Comparison of ENCODE assay signal across 7 cellular contexts in the genomic region with DNA sequence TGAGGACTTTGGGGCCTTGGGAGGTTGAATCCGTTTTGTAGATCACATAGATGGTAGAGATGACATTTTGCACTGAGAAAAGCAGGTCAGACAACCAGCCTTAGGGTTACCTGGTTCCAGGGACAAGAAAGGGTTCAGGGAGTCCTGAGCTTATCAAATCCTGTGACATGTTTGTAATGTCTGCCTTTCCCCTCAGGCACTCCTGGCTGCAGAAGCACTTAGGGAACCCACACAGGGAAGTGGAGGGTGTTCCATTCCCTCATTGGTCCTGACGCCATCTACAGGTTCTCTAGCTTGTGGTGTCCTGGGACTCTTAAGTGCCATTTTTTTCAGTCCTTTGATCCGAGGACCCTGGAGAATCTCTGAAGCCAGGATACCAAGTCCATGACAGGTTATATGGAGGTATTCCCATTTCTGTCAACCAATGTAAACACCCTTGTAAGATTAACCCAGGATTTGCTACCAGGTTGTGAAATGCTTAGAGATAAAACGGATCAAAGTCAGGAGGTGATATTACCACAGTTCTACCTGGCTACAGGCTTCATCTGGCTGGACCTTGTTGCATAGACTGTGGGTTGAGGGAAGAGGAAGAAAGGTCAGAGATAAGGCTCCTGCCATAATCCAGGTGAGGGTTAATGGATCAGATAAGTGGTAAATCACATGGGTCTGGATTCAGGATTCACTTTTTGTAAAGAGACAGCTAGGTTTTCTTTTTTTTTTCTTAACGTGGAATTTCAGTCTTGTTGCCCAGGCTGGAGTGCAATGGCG. TPM values are rescaled to one million over a fixed set of nuclear protein-coding genes. Genes with fewer than 3 reads are reported as not detected.
DNase-seq lines count a peak whose midpoint lies in the region; ATAC-seq, FAIRE-seq and TF ChIP-seq lines count a peak whose summit lies in the region.
"Not testable (repeated sequence)": the region's sequence is repeated elsewhere in the genome, so short reads cannot be mapped to it uniquely, and the experiment has no call there.

No MANE protein-coding gene starts in this region.

- H3K4me3 Mint-ChIP-seq in Calu3 (ENCODE audit: low read depth, unreplicated experiment) (peak overlapping the region; percentile 94), endodermal cell (peak overlapping the region; percentile 77), nephron (peak overlapping the region; percentile 17 to 99 (median 92))
- H3K4me3 Mint-ChIP-seq in activated T-helper 17 cell treated with anti-CD3 and anti-CD28 coated beads, Interleukin-2, amount 50 U/mL, for 72 hours, result peak overlapping the region; percentile 96

- H3K4me1 ChIP-seq in PC-9 (replicated peaks; ENCODE audit: insufficient read depth); endodermal cell (ENCODE audit: control insufficient read depth, insufficient read depth, low read length); small intestine (ENCODE audit: control insufficient read depth in 2 of 2, insufficient read depth in 1 of 2, low read depth in 1 of 2, low read length in 1 of 2): not testable (repeated sequence)
- peaks cover 16% of the 10 kb centered on the region for H3K4me1 ChIP-seq in HepG2 (ENCODE audit: insufficient read depth, low read length)

- H3K4me1 Mint-ChIP-seq in Calu3 (ENCODE audit: low read depth, unreplicated experiment) (peaks cover 13% of the 10 kb centered on the region), endodermal cell (peaks cover 21% of the 10 kb centered on the region), nephron (peaks cover 20% of the 10 kb centered on the region)
- H3K4me1 Mint-ChIP-seq in activated T-helper 17 cell treated with anti-CD3 and anti-CD28 coated beads, Interleukin-2, amount 50 U/mL, for 72 hours, result peaks cover 18% of the 10 kb centered on the region

- intact Hi-C loops in Calu3 (cut with micrococcal nuclease; ENCODE audit: unreplicated experiment), result loop anchor here (5.0 kb wide), 1 partner anchor 40 kb away; the partner anchor contains the start of gene ZNF552
- intact Hi-C loops in PC-9 (cut with micrococcal nuclease; ENCODE audit: unreplicated experiment); HepG2 (cut with micrococcal nuclease; ENCODE audit: unreplicated experiment): not testable (repeated sequence)

- not testable (repeated sequence) for H3K4me3 ChIP-seq in PC-9; HepG2 (replicated peaks in 1 of 3; ENCODE audit: insufficient read depth in 1 of 3, low read depth in 2 of 3, low read length in 3 of 3)
- H3K4me3 ChIP-seq in endodermal cell (ENCODE audit: low read length), result peak overlapping the region; percentile 97
- peak overlapping the region in 1 of 2 donors; percentile 48 for H3K4me3 ChIP-seq in small intestine (ENCODE audit: low read depth in 1 of 2, low read length in 2 of 2)

- H3K9me2 ChIP-seq in PC-9 (ENCODE audit: insufficient read depth), result not testable (repeated sequence)

- not testable (repeated sequence) for TF ChIP-seq RAD21 in HepG2 (CRISPR knock-in tag; IDR thresholded peaks at IDR 0.05)

- TF ChIP-seq CTCF in Calu3 (IDR thresholded peaks at IDR 0.05; ENCODE audit: unreplicated experiment); PC-9 (conservative IDR thresholded peaks at IDR 0.05); endodermal cell (conservative IDR thresholded peaks at IDR 0.05); HepG2 (CRISPR knock-in tag; IDR thresholded peaks at IDR 0.05); nephron (IDR thresholded peaks at IDR 0.05; ENCODE audit: unreplicated experiment in 3 of 3): not testable (repeated sequence)

- H3K36me3 Mint-ChIP-seq in Calu3 (ENCODE audit: insufficient read depth, unreplicated experiment) (peaks cover 80% of the 10 kb centered on the region), endodermal cell (ENCODE audit: low read depth) (peaks cover 49% of the 10 kb centered on the region), nephron (ENCODE audit: low read depth) (peaks cover 63% of the 10 kb centered on the region)
- peaks cover 68% of the 10 kb centered on the region for H3K36me3 Mint-ChIP-seq in activated T-helper 17 cell treated with anti-CD3 and anti-CD28 coated beads, Interleukin-2, amount 50 U/mL, for 72 hours (ENCODE audit: low read depth)

- H3K36me3 ChIP-seq in PC-9 (ENCODE audit: low read depth) (peaks cover 34% of the 10 kb centered on the region), endodermal cell (ENCODE audit: control insufficient read depth, insufficient read depth, low read length) (peaks cover 37% of the 10 kb centered on the region), HepG2 (replicated peaks in 1 of 2; ENCODE audit: control insufficient read depth in 1 of 2, insufficient read depth in 2 of 2, low read length in 2 of 2) (peaks cover 4 to 12% of the 10 kb centered on the region in 2 experiments; a peak in 3 of 5 replicates), small intestine (ENCODE audit: control insufficient read depth in 2 of 2, insufficient read depth in 2 of 2, low read length in 2 of 2) (peaks cover 5 to 19% of the 10 kb centered on the region in 2 donors)

- peaks cover 39% of the 10 kb centered on the region for H3K79me2 ChIP-seq in PC-9 (ENCODE audit: low read depth)
- H3K79me2 ChIP-seq in HepG2 (ENCODE audit: insufficient read depth, low read length), result peaks cover 28% of the 10 kb centered on the region

- H3K27me3 ChIP-seq in PC-9 (ENCODE audit: insufficient read depth, low read depth); endodermal cell (ENCODE audit: control insufficient read depth, insufficient read depth, low read length, poor library complexity, severe bottlenecking); HepG2 (ENCODE audit: control insufficient read depth in 1 of 2, insufficient read depth in 2 of 2, low read length in 2 of 2); small intestine (ENCODE audit: control insufficient read depth in 2 of 2, insufficient read depth in 2 of 2, low read length in 2 of 2): not testable (repeated sequence)

- H3K4me2 ChIP-seq in PC-9, result 0 out of 2 replicates have a peak overlapping the region, but pooled peaks have one; percentile 88
- not testable (repeated sequence) for H3K4me2 ChIP-seq in HepG2 (ENCODE audit: low read depth, low read length)

- WGBS in endodermal cell (ENCODE audit: insufficient coverage in 1 of 2, insufficient read length in 1 of 2), 2 experiments, result 91 to 94% methylated on average over 3 of the region's 6 CpGs
- WGBS in HepG2 (ENCODE audit: low lambda C conversion rate), result 92% methylated on average over 4 of the region's 6 CpGs
- WGBS in small intestine, 3 donors, result 40 to 64% (median 51%) methylated on average over 4 to 5 of the region's 6 CpGs

- not testable (repeated sequence) for TF ChIP-seq EP300 in HepG2 (IDR thresholded peaks at IDR 0.05; ENCODE audit: low read depth in 2 of 2, low read length in 2 of 2); HepG2 (CRISPR knock-in tag; IDR thresholded peaks at IDR 0.05; ENCODE audit: borderline replicate concordance)

- POLR2A ChIA-PET in PC-9 (lab: Charles Lee; ENCODE audit: unreplicated experiment), result interaction anchor here (0.6 to 0.7 kb wide), 2 partner anchors 89 to 106 kb away, joined by 4 to 10 read pairs; partner anchors contain the start of gene ZNF776
- POLR2A ChIA-PET in HepG2 (lab: Yijun Ruan, JAX), result not testable (repeated sequence)

- H3K27ac Mint-ChIP-seq in Calu3 (ENCODE audit: unreplicated experiment), result peak overlapping the region; percentile 83
- H3K27ac Mint-ChIP-seq in activated T-helper 17 cell treated with anti-CD3 and anti-CD28 coated beads, Interleukin-2, amount 50 U/mL, for 72 hours, result not testable (repeated sequence)
- H3K27ac Mint-ChIP-seq in endodermal cell, result peak overlapping the region; percentile 9
- peak overlapping the region in 1 of 3 experiments; percentile 97 for H3K27ac Mint-ChIP-seq in nephron

- H3K27me3 Mint-ChIP-seq in Calu3 (ENCODE audit: unreplicated experiment); activated T-helper 17 cell treated with anti-CD3 and anti-CD28 coated beads, Interleukin-2, amount 50 U/mL, for 72 hours; endodermal cell (ENCODE audit: insufficient read depth); nephron (ENCODE audit: low read depth): not testable (repeated sequence)

- peak; percentile 89 for FAIRE-seq in HepG2 (lab: Jason Lieb, UNC)
- not testable (repeated sequence) for FAIRE-seq in small intestine (lab: Jason Lieb, UNC)

- CTCF ChIA-PET in Calu3 (lab: Charles Lee), result interaction anchor here (0.7 kb wide), 1 partner anchor 17 kb away, joined by 6 read pairs; no protein-coding TSS in a partner anchor
- CTCF ChIA-PET in PC-9 (lab: Charles Lee), result interaction anchor here (0.6 kb wide), 1 partner anchor 177 kb away, joined by 16 read pairs; no protein-coding TSS in a partner anchor
- CTCF ChIA-PET in HepG2 (lab: Yijun Ruan, JAX; ENCODE audit: low intra/inter-chr PET ratio, low total read pairs), result not testable (repeated sequence)

- H2AFZ ChIP-seq in PC-9; HepG2 (ENCODE audit: low read length): not testable (repeated sequence)

- not testable (repeated sequence) for TF ChIP-seq POLR2A in HepG2 (IDR thresholded peaks at IDR 0.05; ENCODE audit: insufficient read depth in 1 of 2, low read depth in 2 of 2, low read length in 2 of 2)

- H3K9me3 ChIP-seq in PC-9 (ENCODE audit: insufficient read depth, low read depth); endodermal cell (ENCODE audit: control insufficient read depth, low read length); HepG2 (ENCODE audit: low read length); small intestine (ENCODE audit: control insufficient read depth, low read depth): not testable (repeated sequence)

- not testable (repeated sequence) for H3K9ac ChIP-seq in endodermal cell (ENCODE audit: extremely low read depth, low read length, poor library complexity, severe bottlenecking); HepG2 (ENCODE audit: insufficient read depth, low read depth, low read length)

- H4K20me1 ChIP-seq in PC-9 (ENCODE audit: insufficient read depth); HepG2 (ENCODE audit: insufficient read depth, low read length): not testable (repeated sequence)

- not testable (repeated sequence) for H3K27ac ChIP-seq in PC-9; endodermal cell (ENCODE audit: low read depth, low read length); HepG2 (ENCODE audit: extremely low read length, insufficient read depth, low read length)
- peak overlapping the region; percentile 22 to 43 for H3K27ac ChIP-seq in small intestine (ENCODE audit: low read depth in 1 of 2, low read length in 1 of 2)

- in situ Hi-C loops in HepG2 (cut with HindIII; ENCODE audit: extremely low pct_ligation_motif_present, low pct_unique_long_range_greater_than_20kb), result not testable (repeated sequence)

- not testable (repeated sequence) for DNase-seq in Calu3; PC-9; endodermal cell; HepG2 (ENCODE audit: low spot score)
- DNase-seq in small intestine, result peak; percentile 90

- H3K9me3 Mint-ChIP-seq in Calu3 (ENCODE audit: low read depth, unreplicated experiment); activated T-helper 17 cell treated with anti-CD3 and anti-CD28 coated beads, Interleukin-2, amount 50 U/mL, for 72 hours; endodermal cell: not testable (repeated sequence)
- peaks cover 30% of the 10 kb centered on the region for H3K9me3 Mint-ChIP-seq in nephron

- ATAC-seq in activated T-helper 17 cell treated with anti-CD3 and anti-CD28 coated beads, Interleukin-2, amount 50 U/mL, for 72 hours (replicated peaks); HepG2: not testable (repeated sequence)

- H3F3A ChIP-seq in PC-9 (ENCODE audit: insufficient read depth, low read depth), result peaks cover 27% of the 10 kb centered on the region; the same call in 1 of the 2 replicates

- not testable (repeated sequence) for BruUV-seq in Calu3 (replicated peaks; lab: Mats Ljungman, UMichigan); PC-9 (replicated peaks; lab: Mats Ljungman, UMichigan); HepG2 (replicated peaks; lab: Mats Ljungman, UMichigan)

RNA-seq across cellular contexts. Expression of gene ZNF587, which starts 2.3 kb away (rescaled TPM):
- total RNA-seq in Calu3 (2022) (111 and 113 TPM in 2 replicates), PC-9 (2021) (62.2 and 68.0 TPM in 2 replicates), endodermal cell (10 to 100 TPM; 64.1 to 98.1 TPM), HepG2 (2016; rRNA removed; fragmentation: Illumina TruSeq; extraction: Trizol) (17.5 and 22.9 TPM in 2 replicates)
- total RNA-seq in activated T-helper 17 cell treated with anti-CD3 and anti-CD28 coated beads, Interleukin-2, amount 50 U/mL, for 72 hours, result 10 to 100 TPM; 33.7 to 37.3 TPM
- polyA plus RNA-seq in endodermal cell (2013, experiment 1 of 2), result 24.8 TPM
- 24.7 TPM for polyA plus RNA-seq in endodermal cell (2013, experiment 2 of 2)
- 22.5 and 25.4 TPM in 2 replicates for total RNA-seq in HepG2 (2016; cell fraction: cytosol; rRNA removed; fragmentation: Illumina TruSeq; extraction: Trizol; ENCODE audit: low read depth)
- 15.1 and 22.8 TPM in 2 replicates for total RNA-seq in HepG2 (2016; cell fraction: insoluble cytoplasmic fraction; rRNA removed; fragmentation: Illumina TruSeq; extraction: Trizol)
- 13.8 and 14.3 TPM in 2 replicates for total RNA-seq in HepG2 (2016; cell fraction: membrane; rRNA removed; fragmentation: Illumina TruSeq; extraction: Trizol)
- total RNA-seq in HepG2 (2016; cell fraction: nucleus; rRNA removed; fragmentation: Illumina TruSeq; extraction: Trizol), result 17.5 and 22.8 TPM in 2 replicates
- polyA plus RNA-seq in HepG2 (2011; rRNA removed) (8.7 and 12.6 TPM in 2 replicates), small intestine (10 to 100 TPM in 1 of 3 donors, 1 to 10 TPM in 2; 5.1 to 18.0 (median 6.5) TPM)
- polyA plus RNA-seq in HepG2 (2011; cell fraction: cytosol; rRNA removed), result 2.6 and 3.8 TPM in 2 replicates
- polyA plus RNA-seq in HepG2 (2011; cell fraction: nucleus; rRNA removed), result 28.6 and 29.8 TPM in 2 replicates
- 8.0 and 11.1 TPM in 2 replicates for polyA plus RNA-seq in HepG2 (2012)
- 0.52 and 0.95 TPM in 2 replicates for polyA plus RNA-seq in HepG2 (2016; cell fraction: cytosol; fragmentation: Illumina TruSeq; extraction: Trizol; ENCODE audit: low read depth)
- polyA plus RNA-seq in HepG2 (2016; cell fraction: insoluble cytoplasmic fraction; fragmentation: Illumina TruSeq; extraction: Trizol; ENCODE audit: low read depth), result 5.2 and 7.9 TPM in 2 replicates
- 0.96 and 2.0 TPM in 2 replicates for polyA plus RNA-seq in HepG2 (2016; cell fraction: membrane; fragmentation: Illumina TruSeq; extraction: Trizol; ENCODE audit: low read depth)
- 41.3 and 44.4 TPM in 2 replicates for polyA plus RNA-seq in HepG2 (2016; cell fraction: nucleus; fragmentation: Illumina TruSeq; extraction: Trizol; ENCODE audit: insufficient read depth, low read depth)
- polyA minus RNA-seq in HepG2 (2011; rRNA and poly(A)+ RNA removed; ENCODE audit: low replicate concordance), result 26.7 and 28.9 TPM in 2 replicates
- 17.4 and 22.9 TPM in 2 replicates for polyA minus RNA-seq in HepG2 (2011; cell fraction: cytosol; rRNA and poly(A)+ RNA removed)
- 21.6 and 30.3 TPM in 2 replicates for polyA minus RNA-seq in HepG2 (2011; cell fraction: nucleus; rRNA and poly(A)+ RNA removed)

RNA-seq across cellular contexts. Expression of gene ZNF587B, which starts 21.9 kb away (rescaled TPM):
- total RNA-seq in Calu3 (2022) (31.1 and 31.6 TPM in 2 replicates), PC-9 (2021) (21.2 and 25.2 TPM in 2 replicates), endodermal cell (10 to 100 TPM; 37.0 to 39.9 TPM), HepG2 (2016; rRNA removed; fragmentation: Illumina TruSeq; extraction: Trizol) (29.9 and 33.6 TPM in 2 replicates)
- 10 to 100 TPM; 16.8 to 20.6 TPM for total RNA-seq in activated T-helper 17 cell treated with anti-CD3 and anti-CD28 coated beads, Interleukin-2, amount 50 U/mL, for 72 hours
- 9.2 TPM for polyA plus RNA-seq in endodermal cell (2013, experiment 1 of 2)
- 8.9 TPM for polyA plus RNA-seq in endodermal cell (2013, experiment 2 of 2)
- 3.1 TPM in 2 replicates for total RNA-seq in HepG2 (2016; cell fraction: cytosol; rRNA removed; fragmentation: Illumina TruSeq; extraction: Trizol; ENCODE audit: low read depth)
- total RNA-seq in HepG2 (2016; cell fraction: insoluble cytoplasmic fraction; rRNA removed; fragmentation: Illumina TruSeq; extraction: Trizol), result 29.5 and 35.3 TPM in 2 replicates
- 14.9 and 16.5 TPM in 2 replicates for total RNA-seq in HepG2 (2016; cell fraction: membrane; rRNA removed; fragmentation: Illumina TruSeq; extraction: Trizol)
- 33.7 and 36.4 TPM in 2 replicates for total RNA-seq in HepG2 (2016; cell fraction: nucleus; rRNA removed; fragmentation: Illumina TruSeq; extraction: Trizol)
- polyA plus RNA-seq in HepG2 (2011; rRNA removed) (4.3 and 5.2 TPM in 2 replicates), small intestine (1 to 10 TPM; 2.7 to 9.7 (median 3.2) TPM)
- polyA plus RNA-seq in HepG2 (2011; cell fraction: cytosol; rRNA removed), result 1.6 and 2.6 TPM in 2 replicates
- 10.7 and 10.9 TPM in 2 replicates for polyA plus RNA-seq in HepG2 (2011; cell fraction: nucleus; rRNA removed)
- polyA plus RNA-seq in HepG2 (2012), result 3.7 and 6.7 TPM in 2 replicates
- 0.78 and 0.85 TPM in 2 replicates for polyA plus RNA-seq in HepG2 (2016; cell fraction: cytosol; fragmentation: Illumina TruSeq; extraction: Trizol; ENCODE audit: low read depth)
- polyA plus RNA-seq in HepG2 (2016; cell fraction: insoluble cytoplasmic fraction; fragmentation: Illumina TruSeq; extraction: Trizol; ENCODE audit: low read depth), result 9.0 and 9.2 TPM in 2 replicates
- polyA plus RNA-seq in HepG2 (2016; cell fraction: membrane; fragmentation: Illumina TruSeq; extraction: Trizol; ENCODE audit: low read depth), result 3.8 and 3.9 TPM in 2 replicates
- 27.7 and 29.1 TPM in 2 replicates for polyA plus RNA-seq in HepG2 (2016; cell fraction: nucleus; fragmentation: Illumina TruSeq; extraction: Trizol; ENCODE audit: insufficient read depth, low read depth)
- 8.5 and 23.1 TPM in 2 replicates for polyA minus RNA-seq in HepG2 (2011; rRNA and poly(A)+ RNA removed; ENCODE audit: low replicate concordance)
- 6.0 and 6.3 TPM in 2 replicates for polyA minus RNA-seq in HepG2 (2011; cell fraction: cytosol; rRNA and poly(A)+ RNA removed)
- polyA minus RNA-seq in HepG2 (2011; cell fraction: nucleus; rRNA and poly(A)+ RNA removed), result 29.7 and 33.8 TPM in 2 replicates

RNA-seq across cellular contexts. Expression of gene ZNF814, which starts 36.8 kb away (rescaled TPM):
- total RNA-seq in Calu3 (2022) (6.8 and 8.7 TPM in 2 replicates), PC-9 (2021) (8.6 and 12.2 TPM in 2 replicates), endodermal cell (10 to 100 TPM; 54.7 to 63.0 TPM), HepG2 (2016; rRNA removed; fragmentation: Illumina TruSeq; extraction: Trizol) (2.3 and 3.4 TPM in 2 replicates)
- total RNA-seq in activated T-helper 17 cell treated with anti-CD3 and anti-CD28 coated beads, Interleukin-2, amount 50 U/mL, for 72 hours, result 10 to 100 TPM; 16.2 to 21.5 TPM
- 25.6 TPM for polyA plus RNA-seq in endodermal cell (2013, experiment 1 of 2)
- polyA plus RNA-seq in endodermal cell (2013, experiment 2 of 2), result 25.0 TPM
- total RNA-seq in HepG2 (2016; cell fraction: cytosol; rRNA removed; fragmentation: Illumina TruSeq; extraction: Trizol; ENCODE audit: low read depth), result 0.61 and 0.71 TPM in 2 replicates
- 2.3 and 2.9 TPM in 2 replicates for total RNA-seq in HepG2 (2016; cell fraction: insoluble cytoplasmic fraction; rRNA removed; fragmentation: Illumina TruSeq; extraction: Trizol)
- 1.4 and 1.5 TPM in 2 replicates for total RNA-seq in HepG2 (2016; cell fraction: membrane; rRNA removed; fragmentation: Illumina TruSeq; extraction: Trizol)
- total RNA-seq in HepG2 (2016; cell fraction: nucleus; rRNA removed; fragmentation: Illumina TruSeq; extraction: Trizol), result 5.0 and 5.4 TPM in 2 replicates
- polyA plus RNA-seq in HepG2 (2011; rRNA removed) (2.1 and 2.5 TPM in 2 replicates), small intestine (10 to 100 TPM; 11.6 to 22.0 (median 12.3) TPM)
- polyA plus RNA-seq in HepG2 (2011; cell fraction: cytosol; rRNA removed), result 0.71 and 1.0 TPM in 2 replicates
- polyA plus RNA-seq in HepG2 (2011; cell fraction: nucleus; rRNA removed), result 2.6 and 4.3 TPM in 2 replicates
- 5.2 and 5.4 TPM in 2 replicates for polyA plus RNA-seq in HepG2 (2012)
- 0.24 and 0.27 TPM in 2 replicates for polyA plus RNA-seq in HepG2 (2016; cell fraction: cytosol; fragmentation: Illumina TruSeq; extraction: Trizol; ENCODE audit: low read depth)
- 0.91 and 0.98 TPM in 2 replicates for polyA plus RNA-seq in HepG2 (2016; cell fraction: insoluble cytoplasmic fraction; fragmentation: Illumina TruSeq; extraction: Trizol; ENCODE audit: low read depth)
- polyA plus RNA-seq in HepG2 (2016; cell fraction: membrane; fragmentation: Illumina TruSeq; extraction: Trizol; ENCODE audit: low read depth), result 0.21 and 1.1 TPM in 2 replicates
- polyA plus RNA-seq in HepG2 (2016; cell fraction: nucleus; fragmentation: Illumina TruSeq; extraction: Trizol; ENCODE audit: insufficient read depth, low read depth), result 7.3 and 7.5 TPM in 2 replicates
- polyA minus RNA-seq in HepG2 (2011; rRNA and poly(A)+ RNA removed; ENCODE audit: low replicate concordance), result 7.9 and 8.9 TPM in 2 replicates
- 0.89 and 1.1 TPM in 2 replicates for polyA minus RNA-seq in HepG2 (2011; cell fraction: cytosol; rRNA and poly(A)+ RNA removed)
- 12.0 and 13.2 TPM in 2 replicates for polyA minus RNA-seq in HepG2 (2011; cell fraction: nucleus; rRNA and poly(A)+ RNA removed)

RNA-seq across cellular contexts. Expression of gene ZNF552, which starts 37.3 kb away (rescaled TPM):
- total RNA-seq in Calu3 (2022), result 24.0 and 24.8 TPM in 2 replicates
- 14.3 and 15.1 TPM in 2 replicates for total RNA-seq in PC-9 (2021)
- 1 to 10 TPM; 6.0 to 7.5 TPM for total RNA-seq in activated T-helper 17 cell treated with anti-CD3 and anti-CD28 coated beads, Interleukin-2, amount 50 U/mL, for 72 hours
- 10 to 100 TPM; 17.4 to 18.8 TPM for total RNA-seq in endodermal cell
- 4.9 TPM for polyA plus RNA-seq in endodermal cell (2013, experiment 1 of 2)
- 6.5 TPM for polyA plus RNA-seq in endodermal cell (2013, experiment 2 of 2)
- total RNA-seq in HepG2 (2016; rRNA removed; fragmentation: Illumina TruSeq; extraction: Trizol), result 16.3 and 16.6 TPM in 2 replicates
- 2.7 and 4.8 TPM in 2 replicates for total RNA-seq in HepG2 (2016; cell fraction: cytosol; rRNA removed; fragmentation: Illumina TruSeq; extraction: Trizol; ENCODE audit: low read depth)
- total RNA-seq in HepG2 (2016; cell fraction: insoluble cytoplasmic fraction; rRNA removed; fragmentation: Illumina TruSeq; extraction: Trizol), result 16.4 and 17.7 TPM in 2 replicates
- total RNA-seq in HepG2 (2016; cell fraction: membrane; rRNA removed; fragmentation: Illumina TruSeq; extraction: Trizol), result 8.6 and 8.9 TPM in 2 replicates
- 16.0 and 16.1 TPM in 2 replicates for total RNA-seq in HepG2 (2016; cell fraction: nucleus; rRNA removed; fragmentation: Illumina TruSeq; extraction: Trizol)
- 8.1 and 11.7 TPM in 2 replicates for polyA plus RNA-seq in HepG2 (2011; rRNA removed)
- 4.8 and 6.2 TPM in 2 replicates for polyA plus RNA-seq in HepG2 (2011; cell fraction: cytosol; rRNA removed)
- 26.1 and 30.1 TPM in 2 replicates for polyA plus RNA-seq in HepG2 (2011; cell fraction: nucleus; rRNA removed)
- polyA plus RNA-seq in HepG2 (2012), result 6.3 and 12.5 TPM in 2 replicates
- 2.3 TPM in 2 replicates for polyA plus RNA-seq in HepG2 (2016; cell fraction: cytosol; fragmentation: Illumina TruSeq; extraction: Trizol; ENCODE audit: low read depth)
- polyA plus RNA-seq in HepG2 (2016; cell fraction: insoluble cytoplasmic fraction; fragmentation: Illumina TruSeq; extraction: Trizol; ENCODE audit: low read depth), result 11.9 and 12.5 TPM in 2 replicates
- polyA plus RNA-seq in HepG2 (2016; cell fraction: membrane; fragmentation: Illumina TruSeq; extraction: Trizol; ENCODE audit: low read depth), result 3.4 and 3.6 TPM in 2 replicates
- polyA plus RNA-seq in HepG2 (2016; cell fraction: nucleus; fragmentation: Illumina TruSeq; extraction: Trizol; ENCODE audit: insufficient read depth, low read depth), result 18.3 and 19.5 TPM in 2 replicates
- polyA minus RNA-seq in HepG2 (2011; rRNA and poly(A)+ RNA removed; ENCODE audit: low replicate concordance), result 29.3 and 39.6 TPM in 2 replicates
- 4.4 and 6.0 TPM in 2 replicates for polyA minus RNA-seq in HepG2 (2011; cell fraction: cytosol; rRNA and poly(A)+ RNA removed)
- polyA minus RNA-seq in HepG2 (2011; cell fraction: nucleus; rRNA and poly(A)+ RNA removed), result 35.4 and 48.9 TPM in 2 replicates
- polyA plus RNA-seq in small intestine, result 1 to 10 TPM; 8.1 to 9.8 (median 8.1) TPM
